ENCODE assay signal across 1 cellular context in genomic region chr18:31683106-31683505, GRCh38.
A peak's percentile ranks its signal among the peaks of the same experiment; 100 is the strongest.
TF ChIP-seq lines count a peak whose summit lies in the region.

No MANE protein-coding gene starts in this region.

TF ChIP-seq in K562, 482 proteins besides CTCF, POLR2A, EP300 and RAD21:
- TF ChIP-seq CBX8 (IDR thresholded peaks at IDR 0.05; ENCODE audit: borderline replicate concordance, extremely low read depth, low read depth, low read length, poor library complexity, severe bottlenecking) (peak; percentile 11), RCOR1 (IDR thresholded peaks at IDR 0.05; ENCODE audit: borderline replicate concordance in 1 of 2, low read depth in 2 of 2, low read length in 2 of 2) (no peak)
